In the genomic region with DNA sequence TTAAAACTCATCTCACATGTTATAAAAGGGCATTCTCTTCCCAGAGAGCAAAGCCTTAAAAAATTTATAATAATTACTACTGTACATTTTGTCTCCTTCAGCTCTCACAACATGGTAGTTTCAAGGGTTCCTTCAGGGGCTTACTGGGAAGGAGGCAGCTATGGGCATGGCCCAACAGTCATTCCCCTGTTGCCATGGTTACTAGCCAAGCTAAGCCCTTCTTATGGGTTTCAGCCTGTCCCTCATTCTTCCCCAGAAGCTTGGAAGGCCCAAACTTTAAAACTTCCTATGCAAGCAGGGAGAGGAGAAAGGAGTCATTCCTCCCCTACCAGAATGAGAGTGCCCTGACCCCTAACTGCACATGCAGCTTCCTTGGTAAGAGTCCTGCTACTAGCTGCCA, we compare ENCODE assay signal across 16 cellular contexts.
"Had no signal": no experiment of that assay in that cellular context is flagged by ENCODE, and none has a peak within 500 bp of the region (broad histone marks: within the 10 kb centered on the region; RNA-seq: fewer than 3 reads in every experiment).

No MANE protein-coding gene starts in this region.

- H3K4me3 ChIP-seq: hepatocyte, lower lobe of right lung, smooth muscle cell, vagina had no signal

- H3K27me3 ChIP-seq: hepatocyte, vagina had no signal

- H3K4me1 ChIP-seq: lower lobe of right lung, vagina had no signal

- DNase-seq: activated CD4-positive, alpha-beta T cell treated with anti-CD3 and anti-CD28 coated beads for 4 hours; activated CD8-positive, alpha-beta memory T cell treated with anti-CD3 and anti-CD28 coated beads, Interleukin-2, amount 50 U/mL, for 4 hours; activated CD8-positive, alpha-beta T cell treated with anti-CD3 and anti-CD28 coated beads for 36 hours; activated naive CD8-positive, alpha-beta T cell treated with anti-CD3 and anti-CD28 coated beads, Interleukin-2, amount 10 ng/mL, durations not matched to agents 7 days and 5 days; activated T-cell treated with anti-CD3 and anti-CD28 coated beads, Interleukin-2, amount 50 U/mL, for 72 hours; anterior cingulate cortex; cerebellar nuclear complex; immature natural killer cell; lower lobe of right lung; naive B cell; posterior cingulate gyrus; right cardiac atrium; WERI-Rb-1 had no signal

- H3K79me2 ChIP-seq: hepatocyte had no signal

- H3K9me3 ChIP-seq: lower lobe of right lung, vagina had no signal

- ATAC-seq: activated CD8-positive, alpha-beta T cell treated with anti-CD3 and anti-CD28 coated beads for 36 hours; activated T-cell treated with anti-CD3 and anti-CD28 coated beads, Interleukin-2, amount 50 U/mL, for 72 hours; lower lobe of right lung; right cardiac atrium had no signal

- H2AFZ ChIP-seq: hepatocyte had no signal

- H3K4me2 ChIP-seq: hepatocyte, smooth muscle cell had no signal

- H3K36me3 ChIP-seq: lower lobe of right lung, vagina, WERI-Rb-1 had no signal

- H3K27ac ChIP-seq: hepatocyte, lower lobe of right lung, vagina, WERI-Rb-1 had no signal
